Comparison of ENCODE assay signal across 11 cellular contexts in genomic region chr9:70574222-70574837, GRCh38.
DNase-seq lines count a peak whose midpoint lies in the region; ATAC-seq and TF ChIP-seq lines count a peak whose summit lies in the region.
"Had no signal": no experiment of that assay in that cellular context is flagged by ENCODE, and none has a peak within 500 bp of the region (broad histone marks: within the 10 kb centered on the region; RNA-seq: fewer than 3 reads in every experiment).

No MANE protein-coding gene starts in this region.

- H3K27me3 ChIP-seq in ascending aorta (no peaks in the 10 kb centered on the region), heart right ventricle (no peaks in the 10 kb centered on the region)
- H3K27me3 ChIP-seq: SJSA1 had no signal

- peaks cover 23% of the 10 kb centered on the region for H3K4me1 Mint-ChIP-seq in progenitor cell of endocrine pancreas (ENCODE audit: low read depth)
- H3K4me1 Mint-ChIP-seq in stimulated activated memory B cell treated with anti-CD40 and anti-IgM and Interleukin-4, amounts not matched to agents 10 μg/mL and 1 μg/mL and 100 μg/mL, for 72 hours: no peaks in the 10 kb centered on the region

- ATAC-seq in heart right ventricle: peak; percentile 53 to 86 (median 70)
- no peak for ATAC-seq in stimulated activated memory B cell treated with anti-CD40 and anti-IgM and Interleukin-4, amounts not matched to agents 10 μg/mL and 1 μg/mL and 100 μg/mL, for 72 hours
- ATAC-seq in HG03378 (IDR thresholded peaks at IDR 0.05; ENCODE audit: unreplicated experiment): no peak

- H3K4me3 ChIP-seq in ascending aorta (no peak overlapping the region), heart right ventricle (no peak overlapping the region)
- H3K4me3 ChIP-seq: SJSA1 had no signal

- H3K36me3 ChIP-seq in ascending aorta (no peaks in the 10 kb centered on the region), heart right ventricle (no peaks in the 10 kb centered on the region)
- H3K36me3 ChIP-seq: SJSA1 had no signal

- H3K4me3 Mint-ChIP-seq in progenitor cell of endocrine pancreas (ENCODE audit: low read depth): no peak overlapping the region
- no peak overlapping the region for H3K4me3 Mint-ChIP-seq in stimulated activated memory B cell treated with anti-CD40 and anti-IgM and Interleukin-4, amounts not matched to agents 10 μg/mL and 1 μg/mL and 100 μg/mL, for 72 hours
- H3K4me3 Mint-ChIP-seq: activated CD4-positive, alpha-beta memory T cell treated with anti-CD3 and anti-CD28 coated beads for 36 hours had no signal

- TF ChIP-seq CTCF in ascending aorta (IDR thresholded peaks at IDR 0.05) (no peak), heart right ventricle (IDR thresholded peaks at IDR 0.05) (no peak), progenitor cell of endocrine pancreas (IDR thresholded peaks at IDR 0.05; ENCODE audit: unreplicated experiment) (no peak)

- intact Hi-C loops in ascending aorta (cut with DNase I) (loop anchor here (1.0 to 5.0 kb wide), 2 partner anchors 27 to 47 kb away; no protein-coding TSS in a partner anchor), heart right ventricle (cut with DNase I) (loop anchor here in 1 of 10 donors (10.0 kb wide), 1 partner anchor 60 kb away; no protein-coding TSS in a partner anchor)

- H3K27me3 Mint-ChIP-seq in progenitor cell of endocrine pancreas: no peaks in the 10 kb centered on the region
- no peaks in the 10 kb centered on the region for H3K27me3 Mint-ChIP-seq in stimulated activated memory B cell treated with anti-CD40 and anti-IgM and Interleukin-4, amounts not matched to agents 10 μg/mL and 1 μg/mL and 100 μg/mL, for 72 hours
- H3K27me3 Mint-ChIP-seq: activated CD4-positive, alpha-beta memory T cell treated with anti-CD3 and anti-CD28 coated beads for 36 hours had no signal

- no peaks in the 10 kb centered on the region for H3K9me3 ChIP-seq in ascending aorta
- no peaks in the 10 kb centered on the region for H3K9me3 ChIP-seq in heart right ventricle
- H3K9me3 ChIP-seq: SJSA1 had no signal

- peak; percentile 76 for DNase-seq in GM04503 (ENCODE audit: low read depth)
- peak in 1 of 2 donors; percentile 87 for DNase-seq in ascending aorta (ENCODE audit: low spot score in 2 of 2)
- DNase-seq in heart right ventricle: no peak
- no peak for DNase-seq in progenitor cell of endocrine pancreas (ENCODE audit: low spot score, unreplicated experiment)
- no peak for DNase-seq in NK-92 (lab: John Stamatoyannopoulos, UW; ENCODE audit: unreplicated experiment)
- DNase-seq in NCI-H2227 treated with DMSO at 0.1 percent for 48 hours (lab: John Stamatoyannopoulos, UW): no peak
- DNase-seq: activated CD4-positive, alpha-beta memory T cell treated with anti-CD3 and anti-CD28 coated beads for 36 hours; NCI-H1436 had no signal

- H3K36me3 Mint-ChIP-seq in progenitor cell of endocrine pancreas (ENCODE audit: insufficient read depth): no peaks in the 10 kb centered on the region
- H3K36me3 Mint-ChIP-seq in stimulated activated memory B cell treated with anti-CD40 and anti-IgM and Interleukin-4, amounts not matched to agents 10 μg/mL and 1 μg/mL and 100 μg/mL, for 72 hours: no peaks in the 10 kb centered on the region
- H3K36me3 Mint-ChIP-seq: activated CD4-positive, alpha-beta memory T cell treated with anti-CD3 and anti-CD28 coated beads for 36 hours had no signal

- no peaks in the 10 kb centered on the region for H3K9me3 Mint-ChIP-seq in progenitor cell of endocrine pancreas (ENCODE audit: low read depth)
- no peaks in the 10 kb centered on the region for H3K9me3 Mint-ChIP-seq in stimulated activated memory B cell treated with anti-CD40 and anti-IgM and Interleukin-4, amounts not matched to agents 10 μg/mL and 1 μg/mL and 100 μg/mL, for 72 hours
- H3K9me3 Mint-ChIP-seq: activated CD4-positive, alpha-beta memory T cell treated with anti-CD3 and anti-CD28 coated beads for 36 hours had no signal

- H3K4me1 ChIP-seq in ascending aorta: peaks cover 3 to 11% of the 10 kb centered on the region in 2 donors
- H3K4me1 ChIP-seq in heart right ventricle: peaks cover 0 to 34% (median 14%) of the 10 kb centered on the region in 9 donors

- peak overlapping the region; percentile 27 for H3K27ac Mint-ChIP-seq in progenitor cell of endocrine pancreas
- H3K27ac Mint-ChIP-seq in stimulated activated memory B cell treated with anti-CD40 and anti-IgM and Interleukin-4, amounts not matched to agents 10 μg/mL and 1 μg/mL and 100 μg/mL, for 72 hours: no peak overlapping the region
- H3K27ac Mint-ChIP-seq: activated CD4-positive, alpha-beta memory T cell treated with anti-CD3 and anti-CD28 coated beads for 36 hours had no signal

- 48 to 76% methylated on average over 2 of the region's 2 CpGs for WGBS in heart right ventricle, 2 donors

- H3K27ac ChIP-seq in ascending aorta (peak overlapping the region; percentile 68 to 71), heart right ventricle (peak overlapping the region in 9 of 10 donors; percentile 11 to 73 (median 47))
- H3K27ac ChIP-seq: SJSA1 had no signal

Comparison
In these comparisons a context has a peak if more than half of its experiments do, and no peak if none do; other contexts are left out.
1. ATAC-seq: peak in heart right ventricle (8 of 8); none in stimulated activated memory B cell treated with anti-CD40 and anti-IgM and Interleukin-4, amounts not matched to agents 10 μg/mL and 1 μg/mL and 100 μg/mL, for 72 hours (single experiment) and HG03378 (single experiment).